7 cellular contexts compared by ENCODE assay signal in genomic region chr5:91361055-91361701, GRCh38. TPM values are rescaled to one million over a fixed set of nuclear protein-coding genes. Genes with fewer than 3 reads are reported as not detected.
DNase-seq lines count a peak whose midpoint lies in the region; ATAC-seq and TF ChIP-seq lines count a peak whose summit lies in the region.

No MANE protein-coding gene starts in this region.

- no peaks in the 10 kb centered on the region for H3K27me3 ChIP-seq in tibial nerve

- no peaks in the 10 kb centered on the region for H3K36me3 ChIP-seq in tibial nerve

- DNase-seq in Jurkat, Clone E6-1 (ENCODE audit: low read depth, low spot score), result peak; percentile 61
- DNase-seq in kidney tubule cell (ENCODE audit: low spot score) (peak; percentile 65), COLO668 (lab: John Stamatoyannopoulos, UW; ENCODE audit: unreplicated experiment) (no peak), tibial nerve (ENCODE audit: low spot score in 2 of 2) (no peak), cerebellar nuclear complex (lab: John Stamatoyannopoulos, UW) (no peak)

- no peak overlapping the region for H3K4me3 ChIP-seq in Jurkat, Clone E6-1 (ENCODE audit: low read length)
- no peak overlapping the region for H3K4me3 ChIP-seq in tibial nerve

- no peak for TF ChIP-seq EP300 in tibial nerve (IDR thresholded peaks at IDR 0.05)

- TF ChIP-seq POLR2A in tibial nerve (IDR thresholded peaks at IDR 0.05), result no peak

- ATAC-seq in GM18870 (IDR thresholded peaks at IDR 0.05; ENCODE audit: unreplicated experiment) (peak; percentile 96), GM21737 (IDR thresholded peaks at IDR 0.05; ENCODE audit: unreplicated experiment) (peak; percentile 72)

- 75% methylated on average over 6 of the region's 6 CpGs for WGBS in tibial nerve, 2 donors

- no peak for TF ChIP-seq CTCF in tibial nerve (IDR thresholded peaks at IDR 0.05)

- no peak overlapping the region for H3K27ac ChIP-seq in tibial nerve

- H3K9me3 ChIP-seq in tibial nerve, result no peaks in the 10 kb centered on the region

- H3K4me1 ChIP-seq in tibial nerve, result peaks cover 0 to 11% (median 0%) of the 10 kb centered on the region in 4 donors

RNA-seq across cellular contexts. Expression of gene ARRDC3, which starts 21.9 kb away (rescaled TPM):
- 7.7 TPM for polyA plus RNA-seq in Jurkat, Clone E6-1 (2012; ENCODE audit: insufficient read depth, insufficient read length)
- 100 to 1,000 TPM in 1 of 4 donors, 10 to 100 TPM in 3; 58.2 to 121 (median 76.1) TPM for total RNA-seq in tibial nerve

Comparison
In these comparisons a context has a peak if more than half of its experiments do, and no peak if none do; other contexts are left out.
1. DNase-seq: peak in Jurkat, Clone E6-1 (single experiment) and kidney tubule cell (single experiment); none in COLO668 (single experiment), tibial nerve (0 of 2) and cerebellar nuclear complex (0 of 2).